25 cellular contexts compared by ENCODE assay signal in the genomic region with DNA sequence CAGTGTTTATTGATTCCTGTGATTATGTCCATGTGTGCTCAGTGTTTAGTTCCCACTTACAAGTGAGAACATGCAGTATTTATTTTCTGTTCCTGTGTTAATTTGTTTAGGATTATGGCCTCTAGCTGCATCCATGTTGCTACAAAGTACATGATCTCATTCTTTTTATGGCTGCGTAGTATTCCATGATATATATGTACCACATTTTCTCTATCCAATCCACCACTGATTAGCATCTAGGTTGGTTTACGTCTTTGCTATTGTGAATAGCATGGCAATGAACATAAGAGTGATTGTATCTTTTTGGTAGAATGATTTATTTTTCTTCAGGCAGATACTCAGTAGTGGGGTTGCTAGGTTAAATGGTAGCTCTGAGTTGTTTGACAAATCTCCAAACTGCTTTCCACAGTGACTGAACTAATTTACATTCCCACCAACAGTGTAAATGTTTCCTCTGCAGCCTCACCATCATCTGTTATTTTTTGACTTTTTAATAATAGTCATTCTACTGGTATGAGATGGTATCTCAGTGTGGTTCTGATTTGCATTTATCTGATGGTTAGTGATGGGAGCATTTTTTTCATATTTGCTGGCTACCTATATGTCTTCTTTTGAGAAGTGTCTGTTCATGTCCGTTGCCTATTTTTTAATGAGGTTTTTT. TPM values are rescaled to one million over a fixed set of nuclear protein-coding genes. Genes with fewer than 3 reads are reported as not detected.
DNase-seq lines count a peak whose midpoint lies in the region; ATAC-seq and TF ChIP-seq lines count a peak whose summit lies in the region.
"Had no signal": no experiment of that assay in that cellular context is flagged by ENCODE, and none has a peak within 500 bp of the region (broad histone marks: within the 10 kb centered on the region; RNA-seq: fewer than 3 reads in every experiment).

No MANE protein-coding gene starts in this region.

- H2AFZ ChIP-seq in GM23248, result no peak overlapping the region
- H2AFZ ChIP-seq: GM23338 had no signal

- no peaks in the 10 kb centered on the region for H3K9me2 ChIP-seq in GM23248 (ENCODE audit: insufficient read depth)

- H3K4me3 ChIP-seq in AG10803 (ENCODE audit: low read length) (no peak overlapping the region), GM23248 (no peak overlapping the region), brain microvascular endothelial cell (ENCODE audit: low read depth, low read length) (no peak overlapping the region)
- H3K4me3 ChIP-seq: GM23338, SJSA1 had no signal

- no peak overlapping the region for H3K9ac ChIP-seq in GM23248
- H3K9ac ChIP-seq: KMS-11 had no signal

- 0 out of 2 replicates have a peak, but pooled peaks cover 3% of the 10 kb centered on the region for H3K4me1 ChIP-seq in GM23248 (ENCODE audit: insufficient read depth)

- no peaks in the 10 kb centered on the region for H4K20me1 ChIP-seq in GM23248 (ENCODE audit: insufficient read depth)

- H3K79me2 ChIP-seq in GM23248 (ENCODE audit: insufficient read depth), result no peaks in the 10 kb centered on the region

- H3K9me3 ChIP-seq in GM23248 (ENCODE audit: low read depth), result no peaks in the 10 kb centered on the region
- H3K9me3 ChIP-seq: SJSA1 had no signal

- H3K36me3 ChIP-seq in GM23248 (ENCODE audit: low read depth) (no peaks in the 10 kb centered on the region), brain microvascular endothelial cell (replicated peaks) (no peaks in the 10 kb centered on the region)
- H3K36me3 ChIP-seq: SJSA1 had no signal

- ATAC-seq in GM21381 (IDR thresholded peaks at IDR 0.05; ENCODE audit: unreplicated experiment) (no peak), GM21390 (IDR thresholded peaks at IDR 0.05; ENCODE audit: unreplicated experiment) (no peak), HG03439 (IDR thresholded peaks at IDR 0.05; ENCODE audit: unreplicated experiment) (no peak), HG03469 (IDR thresholded peaks at IDR 0.05; ENCODE audit: unreplicated experiment) (no peak)
- ATAC-seq: GM23338, PC-3, Right ventricle myocardium inferior had no signal

- H3K27ac ChIP-seq in GM23248, result no peak overlapping the region
- peak overlapping the region; percentile 20 for H3K27ac ChIP-seq in brain microvascular endothelial cell
- H3K27ac ChIP-seq: KMS-11, SJSA1 had no signal

- H3F3A ChIP-seq in GM23248 (ENCODE audit: insufficient read depth), result 0 out of 2 replicates have a peak, but pooled peaks cover 3% of the 10 kb centered on the region

- DNase-seq in AG10803 (ENCODE audit: low read depth) (peak; percentile 27), GM23248 (peak; percentile 32), M059J (ENCODE audit: low read depth) (peak; percentile 81), brain microvascular endothelial cell (no peak)
- DNase-seq: CD8-positive, alpha-beta memory T cell; DMS 273 treated with DMSO at 0.1 percent for 48 hours; DMS79; H9; NCI-H1092; NCI-H1417 treated with DMSO at 0.1 percent for 48 hours; NCI-H187; NCI-H2171 treated with DMSO at 0.1 percent for 48 hours; NCI-H446; NCI-H524 treated with DMSO at 0.1 percent for 48 hours; NCI-H774; NK-92 treated with Interleukin-12 subunit alpha and Interleukin-12 subunit beta, amount 100 ng/mL, for 24 hours; PC-3 had no signal

- in situ Hi-C loops in GM23248 (cut with MboI) (no loop called here), brain microvascular endothelial cell (cut with HindIII; ENCODE audit: low pct_ligation_motif_present, low sequenced_read_pairs) (no loop called here)

- WGBS in GM23248 (ENCODE audit: low coverage in 1 of 2, low lambda C conversion rate in 2 of 2, missing lambda C conversion rate in 2 of 2), 2 experiments, result 88 to 92% methylated on average over 3 of the region's 3 CpGs

- TF ChIP-seq CTCF in AG10803 (conservative IDR thresholded peaks at IDR 0.05; ENCODE audit: low read length) (no peak), brain microvascular endothelial cell (IDR thresholded peaks at IDR 0.05; ENCODE audit: low read depth, low read length, missing control alignments) (no peak)

- H3K4me2 ChIP-seq in GM23248 (ENCODE audit: unreplicated experiment), result no peak overlapping the region
- H3K4me2 ChIP-seq: GM23338, KMS-11 had no signal

- H3K27me3 ChIP-seq in GM23248 (replicated peaks; ENCODE audit: insufficient read depth) (no peaks in the 10 kb centered on the region), brain microvascular endothelial cell (replicated peaks) (no peaks in the 10 kb centered on the region)
- H3K27me3 ChIP-seq: SJSA1 had no signal

RNA-seq across cellular contexts. Expression of a gene that starts 47.5 kb away (rescaled TPM):
- 228 and 243 TPM in 2 replicates for total RNA-seq in GM23248 (2014; rRNA removed; shearing (Covaris generic))
- polyA plus RNA-seq in GM23248 (2016; fragmentation: Nextera tagmentation; extraction: Ambion mirVana), result 147 and 159 TPM in 2 replicates
- total RNA-seq in M059J (2014; rRNA removed; shearing (Covaris generic)), result 220 and 238 TPM in 2 replicates
